9 cellular contexts compared by ENCODE assay signal in the genomic region with DNA sequence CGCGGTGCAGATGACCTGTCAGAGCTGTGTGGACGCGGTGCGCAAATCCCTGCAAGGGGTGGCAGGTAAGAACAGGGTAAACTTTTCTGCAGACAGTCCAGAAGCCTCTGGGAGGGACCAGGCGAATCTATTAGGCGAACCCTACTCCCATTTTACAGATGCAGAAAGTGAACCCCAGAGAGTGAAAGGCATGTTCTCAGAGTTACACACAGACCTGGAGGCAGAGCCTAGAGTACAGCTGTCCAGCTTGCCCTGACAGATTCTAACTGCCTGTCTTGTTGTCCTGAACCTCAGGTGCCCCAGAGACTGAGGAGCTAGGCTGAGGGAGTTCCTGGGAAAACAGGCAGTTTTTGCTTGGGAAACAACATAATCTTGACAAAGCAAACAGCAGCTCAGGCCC. TPM values are rescaled to one million over a fixed set of nuclear protein-coding genes. Genes with fewer than 3 reads are reported as not detected.
A peak's percentile ranks its signal among the peaks of the same experiment; 100 is the strongest.
DNase-seq lines count a peak whose midpoint lies in the region; ATAC-seq and TF ChIP-seq lines count a peak whose summit lies in the region.
"Had no signal": no experiment of that assay in that cellular context is flagged by ENCODE, and none has a peak within 500 bp of the region (broad histone marks: within the 10 kb centered on the region; RNA-seq: fewer than 3 reads in every experiment).

No MANE protein-coding gene starts in this region.

- H3K36me3 ChIP-seq in BLaER1 = no peaks in the 10 kb centered on the region; the same call in 1 of the 2 replicates
- no peaks in the 10 kb centered on the region for H3K36me3 ChIP-seq in effector memory CD4-positive, alpha-beta T cell (ENCODE audit: control insufficient read depth, insufficient read depth, low read length)
- H3K36me3 ChIP-seq in neural cell (ENCODE audit: insufficient read depth, low read length) = no peaks in the 10 kb centered on the region

- H3K4me3 ChIP-seq in BLaER1 (peak overlapping the region; percentile 74), LNCaP clone FGC (ENCODE audit: low read depth, low read length) (peak overlapping the region; percentile 94), neural cell (ENCODE audit: low read length) (peak overlapping the region; percentile 70)
- H3K4me3 ChIP-seq in effector memory CD4-positive, alpha-beta T cell (ENCODE audit: insufficient read depth, low read depth, low read length, poor library complexity, severe bottlenecking) = peak overlapping the region; percentile 65

- ATAC-seq in omental fat pad (ENCODE audit: low FRiP score) (no peak), HG02642 (IDR thresholded peaks at IDR 0.05; ENCODE audit: poor library complexity, unreplicated experiment) (no peak), HG03520 (IDR thresholded peaks at IDR 0.05; ENCODE audit: unreplicated experiment) (no peak), GM18907 (IDR thresholded peaks at IDR 0.05; ENCODE audit: unreplicated experiment) (no peak)

- H3K9ac ChIP-seq in BLaER1 (peak overlapping the region; percentile 89), neural cell (ENCODE audit: low read length) (no peak overlapping the region)

- peaks cover 17% of the 10 kb centered on the region for H3K9me3 ChIP-seq in BLaER1
- H3K9me3 ChIP-seq in effector memory CD4-positive, alpha-beta T cell (ENCODE audit: control insufficient read depth, low read length) = no peaks in the 10 kb centered on the region
- peaks cover 18% of the 10 kb centered on the region for H3K9me3 ChIP-seq in neural cell (ENCODE audit: low read length)

- H3K4me1 ChIP-seq in BLaER1 = peaks cover 63% of the 10 kb centered on the region
- peaks cover 11% of the 10 kb centered on the region for H3K4me1 ChIP-seq in effector memory CD4-positive, alpha-beta T cell (ENCODE audit: control insufficient read depth, insufficient read depth, low read length, poor library complexity, severe bottlenecking)

- H3K79me2 ChIP-seq in neural cell (replicated peaks; ENCODE audit: insufficient read depth, low read length) = no peaks in the 10 kb centered on the region

- H2AFZ ChIP-seq in neural cell (ENCODE audit: low read depth, low read length) = no peak overlapping the region

- TF ChIP-seq CTCF in LNCaP clone FGC (IDR thresholded peaks at IDR 0.05; ENCODE audit: control insufficient read depth, extremely low read depth, insufficient read depth) (no peak), neural cell (IDR thresholded peaks at IDR 0.05; ENCODE audit: poor library complexity, severe bottlenecking) (no peak), omental fat pad (IDR thresholded peaks at IDR 0.05) (no peak)

- TF ChIP-seq EP300 in neural cell (conservative IDR thresholded peaks at IDR 0.05; ENCODE audit: poor library complexity, severe bottlenecking) = no peak

- H4K20me1 ChIP-seq in BLaER1 = peaks cover 20% of the 10 kb centered on the region
- H4K20me1 ChIP-seq in neural cell (ENCODE audit: insufficient read depth) = no peaks in the 10 kb centered on the region

- H3K27me3 ChIP-seq in BLaER1 (no peaks in the 10 kb centered on the region), neural cell (ENCODE audit: insufficient read depth, low read depth, low read length) (no peaks in the 10 kb centered on the region)
- H3K27me3 ChIP-seq in effector memory CD4-positive, alpha-beta T cell (replicated peaks; ENCODE audit: control insufficient read depth, insufficient read depth, low read length, poor library complexity, severe bottlenecking) = no peaks in the 10 kb centered on the region

- H3K4me2 ChIP-seq in BLaER1 (peak overlapping the region; percentile 99), neural cell (ENCODE audit: low read length) (peak overlapping the region; percentile 39)

- TF ChIP-seq RAD21 in neural cell (conservative IDR thresholded peaks at IDR 0.05) = no peak

- H3K27ac ChIP-seq in BLaER1 = peak overlapping the region; percentile 84
- H3K27ac ChIP-seq in effector memory CD4-positive, alpha-beta T cell (ENCODE audit: insufficient read depth, low read length, poor library complexity, severe bottlenecking) = no peak overlapping the region
- H3K27ac ChIP-seq in neural cell (ENCODE audit: low read length) = no peak overlapping the region

- H3F3A ChIP-seq in neural cell (ENCODE audit: insufficient read depth, low read length, poor library complexity, severe bottlenecking) = no peaks in the 10 kb centered on the region

- no peaks in the 10 kb centered on the region for H3K9me2 ChIP-seq in neural cell (ENCODE audit: insufficient read depth, low read length)

- no peak for DNase-seq in LNCaP clone FGC (ENCODE audit: low read depth)
- no peak for DNase-seq in effector memory CD4-positive, alpha-beta T cell
- DNase-seq in omental fat pad (ENCODE audit: low spot score) = no peak

TF ChIP-seq in neural cell, 6 proteins besides CTCF, POLR2A, EP300 and RAD21:
- TF ChIP-seq SMC3 (conservative IDR thresholded peaks at IDR 0.05; ENCODE audit: poor library complexity) (no peak), MXI1 (conservative IDR thresholded peaks at IDR 0.05; ENCODE audit: poor library complexity, severe bottlenecking) (no peak), TAF1 (IDR thresholded peaks at IDR 0.05; ENCODE audit: low read depth) (no peak), EZH2 (IDR thresholded peaks at IDR 0.05; ENCODE audit: borderline replicate concordance, insufficient read depth, low read length, poor library complexity, severe bottlenecking) (no peak), POLR2AphosphoS5 (IDR thresholded peaks at IDR 0.05) (no peak)
- TF ChIP-seq, protein P1, sequence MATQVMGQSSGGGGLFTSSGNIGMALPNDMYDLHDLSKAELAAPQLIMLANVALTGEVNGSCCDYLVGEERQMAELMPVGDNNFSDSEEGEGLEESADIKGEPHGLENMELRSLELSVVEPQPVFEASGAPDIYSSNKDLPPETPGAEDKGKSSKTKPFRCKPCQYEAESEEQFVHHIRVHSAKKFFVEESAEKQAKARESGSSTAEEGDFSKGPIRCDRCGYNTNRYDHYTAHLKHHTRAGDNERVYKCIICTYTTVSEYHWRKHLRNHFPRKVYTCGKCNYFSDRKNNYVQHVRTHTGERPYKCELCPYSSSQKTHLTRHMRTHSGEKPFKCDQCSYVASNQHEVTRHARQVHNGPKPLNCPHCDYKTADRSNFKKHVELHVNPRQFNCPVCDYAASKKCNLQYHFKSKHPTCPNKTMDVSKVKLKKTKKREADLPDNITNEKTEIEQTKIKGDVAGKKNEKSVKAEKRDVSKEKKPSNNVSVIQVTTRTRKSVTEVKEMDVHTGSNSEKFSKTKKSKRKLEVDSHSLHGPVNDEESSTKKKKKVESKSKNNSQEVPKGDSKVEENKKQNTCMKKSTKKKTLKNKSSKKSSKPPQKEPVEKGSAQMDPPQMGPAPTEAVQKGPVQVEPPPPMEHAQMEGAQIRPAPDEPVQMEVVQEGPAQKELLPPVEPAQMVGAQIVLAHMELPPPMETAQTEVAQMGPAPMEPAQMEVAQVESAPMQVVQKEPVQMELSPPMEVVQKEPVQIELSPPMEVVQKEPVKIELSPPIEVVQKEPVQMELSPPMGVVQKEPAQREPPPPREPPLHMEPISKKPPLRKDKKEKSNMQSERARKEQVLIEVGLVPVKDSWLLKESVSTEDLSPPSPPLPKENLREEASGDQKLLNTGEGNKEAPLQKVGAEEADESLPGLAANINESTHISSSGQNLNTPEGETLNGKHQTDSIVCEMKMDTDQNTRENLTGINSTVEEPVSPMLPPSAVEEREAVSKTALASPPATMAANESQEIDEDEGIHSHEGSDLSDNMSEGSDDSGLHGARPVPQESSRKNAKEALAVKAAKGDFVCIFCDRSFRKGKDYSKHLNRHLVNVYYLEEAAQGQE (IDR thresholded peaks at IDR 0.05; ENCODE audit: borderline replicate concordance) = no peak

RNA-seq across cellular contexts. Expression of a gene that starts 0.7 kb away (rescaled TPM):
- 40.8 and 71.6 TPM in 2 replicates for polyA plus RNA-seq in neural cell
- 18.6 and 19.5 TPM in 2 replicates for polyA minus RNA-seq in neural cell
- total RNA-seq in omental fat pad = 10 to 100 TPM; 19.0 to 42.4 (median 21.7) TPM

RNA-seq across cellular contexts. Expression of a gene that starts 0.8 kb away (rescaled TPM):
- 0.48 TPM in 1 of 2 replicates, not detected in the other for polyA plus RNA-seq in neural cell
- polyA minus RNA-seq in neural cell = 1.0 and 1.2 TPM in 2 replicates
- under 1 TPM in 2 of 4 donors, not detected in 2; 0.19 to 0.28 TPM for total RNA-seq in omental fat pad
- total RNA-seq: mesenteric fat pad had no signal

RNA-seq across cellular contexts. Expression of a gene that starts 22.8 kb away (rescaled TPM):
- 43.0 and 44.8 TPM in 2 replicates for polyA plus RNA-seq in neural cell
- polyA minus RNA-seq in neural cell = 75.0 and 75.5 TPM in 2 replicates
- total RNA-seq in omental fat pad = 10 to 100 TPM; 38.3 to 74.2 (median 55.7) TPM

RNA-seq across cellular contexts. Expression of a gene that starts 25.2 kb away (rescaled TPM):
- polyA plus RNA-seq in neural cell = 2.7 and 4.2 TPM in 2 replicates
- 0.73 and 1.0 TPM in 2 replicates for polyA minus RNA-seq in neural cell
- 100 to 1,000 TPM in 2 of 4 donors, 10 to 100 TPM in 2; 82.8 to 110 (median 96.5) TPM for total RNA-seq in omental fat pad

RNA-seq across cellular contexts. Expression of a gene that starts 44.9 kb away (rescaled TPM):
- polyA plus RNA-seq in neural cell = 456 and 510 TPM in 2 replicates
- polyA minus RNA-seq in neural cell = 232 and 238 TPM in 2 replicates
- 10 to 100 TPM; 63.1 to 90.8 (median 78.3) TPM for total RNA-seq in omental fat pad
